1 cellular context compared by ENCODE assay signal in the genomic region with DNA sequence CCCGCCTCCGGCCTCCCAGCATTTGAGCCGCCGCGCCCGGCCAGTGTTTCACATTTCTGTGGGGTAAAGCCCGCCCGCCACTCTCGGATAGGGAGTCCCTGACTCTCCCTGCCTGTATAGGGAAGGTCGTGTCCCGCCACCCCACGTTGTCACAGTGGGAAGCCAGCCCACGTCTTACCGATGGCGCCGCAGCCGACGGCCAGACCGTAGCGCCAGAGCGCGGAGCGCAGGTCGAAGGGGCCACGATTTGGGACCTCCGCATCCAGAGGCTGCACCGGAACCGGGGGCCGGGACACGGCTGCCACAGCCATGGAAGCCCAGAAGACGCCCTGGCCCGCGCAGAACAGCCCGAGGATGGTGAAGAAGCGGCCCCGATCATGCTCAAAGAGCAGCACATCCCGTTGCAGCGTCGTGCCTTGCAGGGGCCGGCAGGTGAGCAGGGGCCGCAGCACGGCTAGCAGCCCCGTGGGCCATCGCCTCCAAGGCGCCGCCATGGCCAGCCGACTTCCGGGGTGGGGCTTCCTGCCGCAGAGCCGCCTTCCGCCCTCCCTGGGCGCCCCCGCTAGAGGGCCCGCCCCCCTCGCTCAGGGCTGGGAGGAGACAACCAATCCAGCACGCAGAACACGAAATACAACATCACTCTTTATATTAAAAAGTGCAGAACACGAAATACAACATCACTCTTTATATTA.
TF ChIP-seq lines count a peak whose summit lies in the region.

A gene with protein sequence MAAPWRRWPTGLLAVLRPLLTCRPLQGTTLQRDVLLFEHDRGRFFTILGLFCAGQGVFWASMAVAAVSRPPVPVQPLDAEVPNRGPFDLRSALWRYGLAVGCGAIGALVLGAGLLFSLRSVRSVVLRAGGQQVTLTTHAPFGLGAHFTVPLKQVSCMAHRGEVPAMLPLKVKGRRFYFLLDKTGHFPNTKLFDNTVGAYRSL (minus strand): TSS at position 506 of the 692 bp plus-strand sequence. CDS start 12 bp downstream, at position 494.

TF ChIP-seq in K562, 482 proteins besides CTCF, POLR2A, EP300 and RAD21 (continued from another document and continues in another):
- TF ChIP-seq, protein P1, sequence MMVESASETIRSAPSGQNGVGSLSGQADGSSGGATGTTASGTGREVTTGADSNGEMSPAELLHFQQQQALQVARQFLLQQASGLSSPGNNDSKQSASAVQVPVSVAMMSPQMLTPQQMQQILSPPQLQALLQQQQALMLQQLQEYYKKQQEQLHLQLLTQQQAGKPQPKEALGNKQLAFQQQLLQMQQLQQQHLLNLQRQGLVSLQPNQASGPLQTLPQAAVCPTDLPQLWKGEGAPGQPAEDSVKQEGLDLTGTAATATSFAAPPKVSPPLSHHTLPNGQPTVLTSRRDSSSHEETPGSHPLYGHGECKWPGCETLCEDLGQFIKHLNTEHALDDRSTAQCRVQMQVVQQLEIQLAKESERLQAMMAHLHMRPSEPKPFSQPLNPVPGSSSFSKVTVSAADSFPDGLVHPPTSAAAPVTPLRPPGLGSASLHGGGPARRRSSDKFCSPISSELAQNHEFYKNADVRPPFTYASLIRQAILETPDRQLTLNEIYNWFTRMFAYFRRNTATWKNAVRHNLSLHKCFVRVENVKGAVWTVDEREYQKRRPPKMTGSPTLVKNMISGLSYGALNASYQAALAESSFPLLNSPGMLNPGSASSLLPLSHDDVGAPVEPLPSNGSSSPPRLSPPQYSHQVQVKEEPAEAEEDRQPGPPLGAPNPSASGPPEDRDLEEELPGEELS (CRISPR knock-in tag; IDR thresholded peaks at IDR 0.05; ENCODE audit: borderline replicate concordance), result no peak; the same call in 1 of the 2 replicates
- no peak for TF ChIP-seq XRCC4 (IDR thresholded peaks at IDR 0.05; ENCODE audit: extremely low read depth, insufficient read depth, insufficient read length)
- no peak for TF ChIP-seq ZNF133 (CRISPR knock-in tag; IDR thresholded peaks at IDR 0.05)
- no peak for TF ChIP-seq ZNF239 (CRISPR knock-in tag; IDR thresholded peaks at IDR 0.05)
- TF ChIP-seq ZSCAN32 (CRISPR knock-in tag; IDR thresholded peaks at IDR 0.05), result no peak
- TF ChIP-seq ZNF263 (CRISPR knock-in tag; IDR thresholded peaks at IDR 0.05; ENCODE audit: borderline replicate concordance), result no peak
- no peak for TF ChIP-seq CBFA2T3 (IDR thresholded peaks at IDR 0.05)
- no peak for TF ChIP-seq CBX8 (IDR thresholded peaks at IDR 0.05; ENCODE audit: borderline replicate concordance, extremely low read depth, low read depth, low read length, poor library complexity, severe bottlenecking)
- no peak for TF ChIP-seq PHTF2 (CRISPR knock-in tag; IDR thresholded peaks at IDR 0.05)
- TF ChIP-seq HDAC8 (tag; IDR thresholded peaks at IDR 0.05), result no peak; the same call in 1 of the 2 replicates
- no peak for TF ChIP-seq ZNF551 (CRISPR knock-in tag; IDR thresholded peaks at IDR 0.05)
- TF ChIP-seq ZNF274 (IDR thresholded peaks at IDR 0.05; ENCODE audit: borderline replicate concordance, low read depth, low read length), result no peak
- TF ChIP-seq, protein P2, sequence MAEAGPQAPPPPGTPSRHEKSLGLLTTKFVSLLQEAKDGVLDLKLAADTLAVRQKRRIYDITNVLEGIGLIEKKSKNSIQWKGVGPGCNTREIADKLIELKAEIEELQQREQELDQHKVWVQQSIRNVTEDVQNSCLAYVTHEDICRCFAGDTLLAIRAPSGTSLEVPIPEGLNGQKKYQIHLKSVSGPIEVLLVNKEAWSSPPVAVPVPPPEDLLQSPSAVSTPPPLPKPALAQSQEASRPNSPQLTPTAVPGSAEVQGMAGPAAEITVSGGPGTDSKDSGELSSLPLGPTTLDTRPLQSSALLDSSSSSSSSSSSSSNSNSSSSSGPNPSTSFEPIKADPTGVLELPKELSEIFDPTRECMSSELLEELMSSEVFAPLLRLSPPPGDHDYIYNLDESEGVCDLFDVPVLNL (CRISPR knock-in tag; IDR thresholded peaks at IDR 0.05; ENCODE audit: low read depth), result no peak
- TF ChIP-seq, protein P3, sequence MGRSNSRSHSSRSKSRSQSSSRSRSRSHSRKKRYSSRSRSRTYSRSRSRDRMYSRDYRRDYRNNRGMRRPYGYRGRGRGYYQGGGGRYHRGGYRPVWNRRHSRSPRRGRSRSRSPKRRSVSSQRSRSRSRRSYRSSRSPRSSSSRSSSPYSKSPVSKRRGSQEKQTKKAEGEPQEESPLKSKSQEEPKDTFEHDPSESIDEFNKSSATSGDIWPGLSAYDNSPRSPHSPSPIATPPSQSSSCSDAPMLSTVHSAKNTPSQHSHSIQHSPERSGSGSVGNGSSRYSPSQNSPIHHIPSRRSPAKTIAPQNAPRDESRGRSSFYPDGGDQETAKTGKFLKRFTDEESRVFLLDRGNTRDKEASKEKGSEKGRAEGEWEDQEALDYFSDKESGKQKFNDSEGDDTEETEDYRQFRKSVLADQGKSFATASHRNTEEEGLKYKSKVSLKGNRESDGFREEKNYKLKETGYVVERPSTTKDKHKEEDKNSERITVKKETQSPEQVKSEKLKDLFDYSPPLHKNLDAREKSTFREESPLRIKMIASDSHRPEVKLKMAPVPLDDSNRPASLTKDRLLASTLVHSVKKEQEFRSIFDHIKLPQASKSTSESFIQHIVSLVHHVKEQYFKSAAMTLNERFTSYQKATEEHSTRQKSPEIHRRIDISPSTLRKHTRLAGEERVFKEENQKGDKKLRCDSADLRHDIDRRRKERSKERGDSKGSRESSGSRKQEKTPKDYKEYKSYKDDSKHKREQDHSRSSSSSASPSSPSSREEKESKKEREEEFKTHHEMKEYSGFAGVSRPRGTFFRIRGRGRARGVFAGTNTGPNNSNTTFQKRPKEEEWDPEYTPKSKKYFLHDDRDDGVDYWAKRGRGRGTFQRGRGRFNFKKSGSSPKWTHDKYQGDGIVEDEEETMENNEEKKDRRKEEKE (IDR thresholded peaks at IDR 0.05; ENCODE audit: borderline replicate concordance in 1 of 2, control insufficient read depth in 1 of 2, low read depth in 2 of 2, low read length in 1 of 2), result peak in 1 of 2 experiments; percentile 64; a peak in 1 of 4 replicates
- TF ChIP-seq SAP30 (IDR thresholded peaks at IDR 0.05; ENCODE audit: borderline replicate concordance, insufficient read depth, low read depth, low read length, poor library complexity, severe bottlenecking), result peak; percentile 88
- TF ChIP-seq NELFE (IDR thresholded peaks at IDR 0.05; ENCODE audit: insufficient read depth, insufficient read length), result no peak
- TF ChIP-seq SMAD3 (CRISPR knock-in tag; conservative IDR thresholded peaks at IDR 0.05), result no peak
- no peak for TF ChIP-seq MCM3 (IDR thresholded peaks at IDR 0.05)
- TF ChIP-seq, protein P4, sequence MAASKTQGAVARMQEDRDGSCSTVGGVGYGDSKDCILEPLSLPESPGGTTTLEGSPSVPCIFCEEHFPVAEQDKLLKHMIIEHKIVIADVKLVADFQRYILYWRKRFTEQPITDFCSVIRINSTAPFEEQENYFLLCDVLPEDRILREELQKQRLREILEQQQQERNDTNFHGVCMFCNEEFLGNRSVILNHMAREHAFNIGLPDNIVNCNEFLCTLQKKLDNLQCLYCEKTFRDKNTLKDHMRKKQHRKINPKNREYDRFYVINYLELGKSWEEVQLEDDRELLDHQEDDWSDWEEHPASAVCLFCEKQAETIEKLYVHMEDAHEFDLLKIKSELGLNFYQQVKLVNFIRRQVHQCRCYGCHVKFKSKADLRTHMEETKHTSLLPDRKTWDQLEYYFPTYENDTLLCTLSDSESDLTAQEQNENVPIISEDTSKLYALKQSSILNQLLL (CRISPR knock-in tag; IDR thresholded peaks at IDR 0.05; ENCODE audit: borderline replicate concordance), result no peak
- no peak for TF ChIP-seq DACH1 (IDR thresholded peaks at IDR 0.05; ENCODE audit: partially characterized antibody)
- TF ChIP-seq ASH1L (IDR thresholded peaks at IDR 0.05; ENCODE audit: borderline replicate concordance, low read depth, partially characterized antibody), result no peak
- peak; percentile 52; the same call in 1 of the 2 replicates for TF ChIP-seq ILF3 (IDR thresholded peaks at IDR 0.05; ENCODE audit: borderline replicate concordance)
- TF ChIP-seq SNRNP70 (optimal IDR thresholded peaks at IDR 0.05; ENCODE audit: low read depth, low read length), result no peak
- peak; percentile 78; the same call in 1 of the 2 replicates for TF ChIP-seq FOXP1 (CRISPR knock-in tag; IDR thresholded peaks at IDR 0.05)
- TF ChIP-seq, protein P5, sequence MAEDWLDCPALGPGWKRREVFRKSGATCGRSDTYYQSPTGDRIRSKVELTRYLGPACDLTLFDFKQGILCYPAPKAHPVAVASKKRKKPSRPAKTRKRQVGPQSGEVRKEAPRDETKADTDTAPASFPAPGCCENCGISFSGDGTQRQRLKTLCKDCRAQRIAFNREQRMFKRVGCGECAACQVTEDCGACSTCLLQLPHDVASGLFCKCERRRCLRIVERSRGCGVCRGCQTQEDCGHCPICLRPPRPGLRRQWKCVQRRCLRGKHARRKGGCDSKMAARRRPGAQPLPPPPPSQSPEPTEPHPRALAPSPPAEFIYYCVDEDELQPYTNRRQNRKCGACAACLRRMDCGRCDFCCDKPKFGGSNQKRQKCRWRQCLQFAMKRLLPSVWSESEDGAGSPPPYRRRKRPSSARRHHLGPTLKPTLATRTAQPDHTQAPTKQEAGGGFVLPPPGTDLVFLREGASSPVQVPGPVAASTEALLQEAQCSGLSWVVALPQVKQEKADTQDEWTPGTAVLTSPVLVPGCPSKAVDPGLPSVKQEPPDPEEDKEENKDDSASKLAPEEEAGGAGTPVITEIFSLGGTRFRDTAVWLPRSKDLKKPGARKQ (CRISPR knock-in tag; IDR thresholded peaks at IDR 0.05), result no peak
- TF ChIP-seq, protein P6, sequence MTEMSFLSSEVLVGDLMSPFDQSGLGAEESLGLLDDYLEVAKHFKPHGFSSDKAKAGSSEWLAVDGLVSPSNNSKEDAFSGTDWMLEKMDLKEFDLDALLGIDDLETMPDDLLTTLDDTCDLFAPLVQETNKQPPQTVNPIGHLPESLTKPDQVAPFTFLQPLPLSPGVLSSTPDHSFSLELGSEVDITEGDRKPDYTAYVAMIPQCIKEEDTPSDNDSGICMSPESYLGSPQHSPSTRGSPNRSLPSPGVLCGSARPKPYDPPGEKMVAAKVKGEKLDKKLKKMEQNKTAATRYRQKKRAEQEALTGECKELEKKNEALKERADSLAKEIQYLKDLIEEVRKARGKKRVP (CRISPR knock-in tag; IDR thresholded peaks at IDR 0.05), result no peak
- no peak for TF ChIP-seq PTBP1 (IDR thresholded peaks at IDR 0.05; ENCODE audit: low read depth, low read length)
- no peak for TF ChIP-seq STAT5A (IDR thresholded peaks at IDR 0.05; ENCODE audit: borderline replicate concordance, low read length)
- no peak for TF ChIP-seq RCOR1 (IDR thresholded peaks at IDR 0.05; ENCODE audit: borderline replicate concordance in 1 of 2, low read depth in 2 of 2, low read length in 2 of 2)
- TF ChIP-seq RBM15 (IDR thresholded peaks at IDR 0.05; ENCODE audit: insufficient read depth, low read length), result no peak
- peak; percentile 90 for TF ChIP-seq RBFOX2 (IDR thresholded peaks at IDR 0.05; ENCODE audit: low read depth, low read length)
- peak; percentile 76 for TF ChIP-seq CCNT2 (IDR thresholded peaks at IDR 0.05; ENCODE audit: borderline replicate concordance, extremely low read depth, insufficient read length, low read depth, low read length)
- TF ChIP-seq CHCHD3 (CRISPR knock-in tag; IDR thresholded peaks at IDR 0.05), result 0 out of 2 replicates have a peak, but pooled peaks have one; percentile 45
- peak; percentile 72 for TF ChIP-seq HDAC2 (IDR thresholded peaks at IDR 0.05)
- TF ChIP-seq PHF21A (IDR thresholded peaks at IDR 0.05; ENCODE audit: borderline replicate concordance, low read depth), result no peak
- no peak for TF ChIP-seq XRCC3 (IDR thresholded peaks at IDR 0.05)
- TF ChIP-seq, protein P7, sequence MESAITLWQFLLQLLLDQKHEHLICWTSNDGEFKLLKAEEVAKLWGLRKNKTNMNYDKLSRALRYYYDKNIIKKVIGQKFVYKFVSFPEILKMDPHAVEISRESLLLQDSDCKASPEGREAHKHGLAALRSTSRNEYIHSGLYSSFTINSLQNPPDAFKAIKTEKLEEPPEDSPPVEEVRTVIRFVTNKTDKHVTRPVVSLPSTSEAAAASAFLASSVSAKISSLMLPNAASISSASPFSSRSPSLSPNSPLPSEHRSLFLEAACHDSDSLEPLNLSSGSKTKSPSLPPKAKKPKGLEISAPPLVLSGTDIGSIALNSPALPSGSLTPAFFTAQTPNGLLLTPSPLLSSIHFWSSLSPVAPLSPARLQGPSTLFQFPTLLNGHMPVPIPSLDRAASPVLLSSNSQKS (CRISPR knock-in tag; IDR thresholded peaks at IDR 0.05), result no peak
- TF ChIP-seq, protein P8, sequence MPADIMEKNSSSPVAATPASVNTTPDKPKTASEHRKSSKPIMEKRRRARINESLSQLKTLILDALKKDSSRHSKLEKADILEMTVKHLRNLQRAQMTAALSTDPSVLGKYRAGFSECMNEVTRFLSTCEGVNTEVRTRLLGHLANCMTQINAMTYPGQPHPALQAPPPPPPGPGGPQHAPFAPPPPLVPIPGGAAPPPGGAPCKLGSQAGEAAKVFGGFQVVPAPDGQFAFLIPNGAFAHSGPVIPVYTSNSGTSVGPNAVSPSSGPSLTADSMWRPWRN (IDR thresholded peaks at IDR 0.05; ENCODE audit: low read depth), result no peak
- TF ChIP-seq ESRRA (IDR thresholded peaks at IDR 0.05; ENCODE audit: borderline replicate concordance, low read depth), result no peak; the same call in 1 of the 2 replicates
- TF ChIP-seq SRF (CRISPR knock-in tag; IDR thresholded peaks at IDR 0.05), result peak in 1 of 2 experiments; percentile 61; a peak in 1 of 4 replicates
- peak; percentile 91 for TF ChIP-seq HMGN3 (IDR thresholded peaks at IDR 0.05; ENCODE audit: borderline replicate concordance, extremely low read depth, insufficient read length, low read depth, low read length)
- TF ChIP-seq, protein P9, sequence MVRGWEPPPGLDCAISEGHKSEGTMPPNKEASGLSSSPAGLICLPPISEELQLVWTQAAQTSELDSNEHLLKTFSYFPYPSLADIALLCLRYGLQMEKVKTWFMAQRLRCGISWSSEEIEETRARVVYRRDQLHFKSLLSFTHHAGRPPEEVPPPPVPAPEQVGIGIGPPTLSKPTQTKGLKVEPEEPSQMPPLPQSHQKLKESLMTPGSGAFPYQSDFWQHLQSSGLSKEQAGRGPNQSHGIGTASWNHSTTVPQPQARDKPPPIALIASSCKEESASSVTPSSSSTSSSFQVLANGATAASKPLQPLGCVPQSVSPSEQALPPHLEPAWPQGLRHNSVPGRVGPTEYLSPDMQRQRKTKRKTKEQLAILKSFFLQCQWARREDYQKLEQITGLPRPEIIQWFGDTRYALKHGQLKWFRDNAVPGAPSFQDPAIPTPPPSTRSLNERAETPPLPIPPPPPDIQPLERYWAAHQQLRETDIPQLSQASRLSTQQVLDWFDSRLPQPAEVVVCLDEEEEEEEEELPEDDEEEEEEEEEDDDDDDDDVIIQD (CRISPR knock-in tag; IDR thresholded peaks at IDR 0.05), result no peak
- no peak for TF ChIP-seq E2F3 (CRISPR knock-in tag; IDR thresholded peaks at IDR 0.05)
- no peak for TF ChIP-seq HNRNPLL (IDR thresholded peaks at IDR 0.05; ENCODE audit: low read depth, low read length, poor library complexity, severe bottlenecking)
- no peak for TF ChIP-seq EHMT2 (IDR thresholded peaks at IDR 0.05)
- TF ChIP-seq, protein P10, sequence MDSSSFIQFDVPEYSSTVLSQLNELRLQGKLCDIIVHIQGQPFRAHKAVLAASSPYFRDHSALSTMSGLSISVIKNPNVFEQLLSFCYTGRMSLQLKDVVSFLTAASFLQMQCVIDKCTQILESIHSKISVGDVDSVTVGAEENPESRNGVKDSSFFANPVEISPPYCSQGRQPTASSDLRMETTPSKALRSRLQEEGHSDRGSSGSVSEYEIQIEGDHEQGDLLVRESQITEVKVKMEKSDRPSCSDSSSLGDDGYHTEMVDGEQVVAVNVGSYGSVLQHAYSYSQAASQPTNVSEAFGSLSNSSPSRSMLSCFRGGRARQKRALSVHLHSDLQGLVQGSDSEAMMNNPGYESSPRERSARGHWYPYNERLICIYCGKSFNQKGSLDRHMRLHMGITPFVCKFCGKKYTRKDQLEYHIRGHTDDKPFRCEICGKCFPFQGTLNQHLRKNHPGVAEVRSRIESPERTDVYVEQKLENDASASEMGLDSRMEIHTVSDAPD (CRISPR knock-in tag; IDR thresholded peaks at IDR 0.05), result no peak
